26 cellular contexts compared by ENCODE assay signal in genomic region chr3:50204052-50204803, GRCh38. TPM values are rescaled to one million over a fixed set of nuclear protein-coding genes. Genes with fewer than 3 reads are reported as not detected.
DNase-seq lines count a peak whose midpoint lies in the region; ATAC-seq and TF ChIP-seq lines count a peak whose summit lies in the region.
"Had no signal": no experiment of that assay in that cellular context is flagged by ENCODE, and none has a peak within 500 bp of the region (broad histone marks: within the 10 kb centered on the region; RNA-seq: fewer than 3 reads in every experiment).

No MANE protein-coding gene starts in this region.

- intact Hi-C loops in Right ventricle myocardium inferior (cut with DNase I) (no loop called here), heart right ventricle (cut with DNase I) (no loop called here), spleen (cut with DNase I; ENCODE audit: low total_unique reads) (no loop called here), left colon (cut with DNase I, micrococcal nuclease) (no loop called here)

- peak overlapping the region; percentile 97 for H3K4me2 ChIP-seq in smooth muscle cell

- H3K4me3 ChIP-seq in heart right ventricle (peak overlapping the region in 5 of 10 donors; percentile 40 to 66 (median 59)), smooth muscle cell (no peak overlapping the region), spleen (peak overlapping the region in 1 of 8 donors; percentile 60)

- H4K20me1 ChIP-seq in smooth muscle cell (ENCODE audit: low read depth) = no peaks in the 10 kb centered on the region

- H3K4me1 Mint-ChIP-seq in brain = peaks cover 34% of the 10 kb centered on the region
- H3K4me1 Mint-ChIP-seq in naive B cell = peaks cover 0 to 4% (median 3%) of the 10 kb centered on the region in 3 donors

- TF ChIP-seq CTCF in heart right ventricle (IDR thresholded peaks at IDR 0.05) = no peak
- no peak for TF ChIP-seq CTCF in brain (conservative IDR thresholded peaks at IDR 0.05)
- TF ChIP-seq CTCF in smooth muscle cell (IDR thresholded peaks at IDR 0.05; ENCODE audit: borderline replicate concordance, insufficient read depth, poor library complexity, severe bottlenecking) = no peak
- TF ChIP-seq CTCF in spleen (IDR thresholded peaks at IDR 0.05 in 8 of 11, conservative IDR thresholded peaks at IDR 0.05 in 3 of 11) = no peak

- peaks cover 43% of the 10 kb centered on the region for H3K27me3 Mint-ChIP-seq in brain
- peaks cover 34 to 72% (median 57%) of the 10 kb centered on the region in 3 donors for H3K27me3 Mint-ChIP-seq in naive B cell

- H3K9ac ChIP-seq in smooth muscle cell (ENCODE audit: low read depth) = no peak overlapping the region

- no peaks in the 10 kb centered on the region for H3K9me3 ChIP-seq in heart right ventricle
- H3K9me3 ChIP-seq in smooth muscle cell (replicated peaks; ENCODE audit: low read depth) = no peaks in the 10 kb centered on the region
- H3K9me3 ChIP-seq in spleen = no peaks in the 10 kb centered on the region
- H3K9me3 ChIP-seq: ovary, stomach had no signal

- peaks cover 0 to 61% (median 44%) of the 10 kb centered on the region in 7 donors for H3K27me3 ChIP-seq in heart right ventricle
- peaks cover 13% of the 10 kb centered on the region for H3K27me3 ChIP-seq in smooth muscle cell (ENCODE audit: low read depth)
- H3K27me3 ChIP-seq in spleen (replicated peaks in 1 of 7) = peaks cover 0 to 91% (median 59%) of the 10 kb centered on the region in 7 donors
- H3K27me3 ChIP-seq: ovary had no signal

- H3K9me3 Mint-ChIP-seq in brain (no peaks in the 10 kb centered on the region), naive B cell (peaks cover 0 to 2% (median 0%) of the 10 kb centered on the region in 7 donors)
- H3K9me3 Mint-ChIP-seq: activated B cell treated with CpG ODN at 0.5 μM for 24 hours; activated CD8-positive, alpha-beta T cell treated with anti-CD3 and anti-CD28 coated beads for 36 hours; activated T-cell treated with anti-CD3 and anti-CD28 coated beads, Interleukin-2, amount 50 U/mL, for 24 hours had no signal

- peak overlapping the region in 4 of 10 donors; percentile 77 to 85 (median 84) for H3K27ac ChIP-seq in heart right ventricle
- H3K27ac ChIP-seq in smooth muscle cell (ENCODE audit: low read depth) = no peak overlapping the region
- H3K27ac ChIP-seq in spleen = no peak overlapping the region

- 75 to 78% methylated on average over 10 of the region's 10 CpGs for WGBS in heart right ventricle, 2 donors
- WGBS in smooth muscle cell (ENCODE audit: low lambda C conversion rate) = 78% methylated on average over 10 of the region's 10 CpGs
- WGBS in spleen, 5 donors = 56 to 74% (median 67%) methylated on average over 10 of the region's 10 CpGs

- H3K4me1 ChIP-seq in heart right ventricle (peaks cover 0 to 29% (median 19%) of the 10 kb centered on the region in 9 donors), smooth muscle cell (ENCODE audit: low read depth) (peaks cover 19% of the 10 kb centered on the region), spleen (peaks cover 11 to 22% (median 16%) of the 10 kb centered on the region in 6 donors)

- no peaks in the 10 kb centered on the region for H3F3A ChIP-seq in smooth muscle cell (ENCODE audit: low read depth)

- TF ChIP-seq POLR2A in spleen (IDR thresholded peaks at IDR 0.05) = no peak

- no peaks in the 10 kb centered on the region for H3K36me3 ChIP-seq in heart right ventricle
- no peaks in the 10 kb centered on the region for H3K36me3 ChIP-seq in smooth muscle cell (ENCODE audit: low read depth)
- no peaks in the 10 kb centered on the region for H3K36me3 ChIP-seq in spleen
- H3K36me3 ChIP-seq: ovary, stomach had no signal

- H3K27ac Mint-ChIP-seq in brain (peak overlapping the region in 1 of 5 experiments; percentile 21), naive B cell (peak overlapping the region in 1 of 6 donors; percentile 54)
- H3K27ac Mint-ChIP-seq: activated B cell treated with CpG ODN at 0.5 μM for 24 hours; activated CD8-positive, alpha-beta T cell treated with anti-CD3 and anti-CD28 coated beads for 36 hours; activated T-cell treated with anti-CD3 and anti-CD28 coated beads, Interleukin-2, amount 50 U/mL, for 24 hours had no signal

- H2AFZ ChIP-seq in smooth muscle cell (ENCODE audit: low read depth) = no peak overlapping the region

- no peaks in the 10 kb centered on the region for H3K79me2 ChIP-seq in smooth muscle cell (ENCODE audit: low read depth)

- DNase-seq in Right ventricle myocardium inferior (ENCODE audit: missing footprints) = peak; percentile 28
- DNase-seq in heart right ventricle = no peak
- no peak for DNase-seq in naive B cell
- DNase-seq in smooth muscle cell (lab: John Stamatoyannopoulos, UW; ENCODE audit: unreplicated experiment) = no peak
- DNase-seq in spleen = no peak
- DNase-seq in NK-92 treated with Interleukin-12 subunit alpha and Interleukin-12 subunit beta, amount 100 ng/mL, for 24 hours (lab: John Stamatoyannopoulos, UW) = no peak
- DNase-seq in left colon = no peak
- DNase-seq: Karpas-422, kidney, NCI-H1092, NCI-H2081 treated with DMSO at 0.1 percent for 48 hours, NCI-H510A, OCI-M1, SIG-M5, T-helper 2 cell had no signal

- H3K36me3 Mint-ChIP-seq in brain (no peaks in the 10 kb centered on the region), naive B cell (peaks cover 0 to 9% of the 10 kb centered on the region in 2 donors)

- no peak for ATAC-seq in Right ventricle myocardium inferior
- no peak for ATAC-seq in heart right ventricle
- no peak for ATAC-seq in naive B cell (ENCODE audit: low read depth in 2 of 2)
- no peak for ATAC-seq in left colon

- peak overlapping the region in 4 of 5 experiments; percentile 45 to 77 (median 74) for H3K4me3 Mint-ChIP-seq in brain
- H3K4me3 Mint-ChIP-seq in naive B cell = peak overlapping the region in 5 of 8 donors; percentile 47 to 73 (median 51)
- H3K4me3 Mint-ChIP-seq: activated CD8-positive, alpha-beta T cell treated with anti-CD3 and anti-CD28 coated beads for 36 hours had no signal

RNA-seq across cellular contexts. Expression of gene SLC38A3, which starts 0.8 kb away (rescaled TPM):
- total RNA-seq in Right ventricle myocardium inferior = 10.3 TPM
- total RNA-seq in heart right ventricle = 10 to 100 TPM in 7 of 10 donors, 1 to 10 TPM in 3; 6.2 to 16.4 (median 11.2) TPM
- 10 to 100 TPM in 1 of 2 donors, 1 to 10 TPM in 1; 1.4 to 11.8 TPM for polyA plus RNA-seq in heart right ventricle
- 18.3 TPM for polyA plus RNA-seq in brain (ENCODE audit: insufficient read depth, low read depth, low replicate concordance)
- not detected for polyA plus RNA-seq in naive B cell (ENCODE audit: low read depth in 6 of 6)
- 0.58 and 3.9 TPM in 2 replicates for total RNA-seq in smooth muscle cell
- 3.5 and 4.2 TPM in 2 replicates for polyA plus RNA-seq in smooth muscle cell
- total RNA-seq in spleen = not detected
- under 1 TPM in 2 of 3 donors, not detected in 1; 0.02 to 0.07 TPM for polyA plus RNA-seq in spleen
- not detected for total RNA-seq in left colon
- total RNA-seq: activated B cell treated with CpG ODN at 0.5 μM for 24 hours, HT-29 had no signal

RNA-seq across cellular contexts. Expression of gene GNAT1, which starts 12.8 kb away (rescaled TPM):
- total RNA-seq in Right ventricle myocardium inferior = not detected
- not detected for total RNA-seq in heart right ventricle
- not detected for polyA plus RNA-seq in heart right ventricle
- 0.59 TPM for polyA plus RNA-seq in brain (ENCODE audit: insufficient read depth, low read depth, low replicate concordance)
- not detected for polyA plus RNA-seq in naive B cell (ENCODE audit: low read depth in 6 of 6)
- not detected in 2 replicates for total RNA-seq in smooth muscle cell
- 0.24 TPM in 1 of 2 replicates, not detected in the other for polyA plus RNA-seq in smooth muscle cell
- under 1 TPM in 2 of 7 donors, not detected in 5; 0.18 to 0.44 TPM for total RNA-seq in spleen
- under 1 TPM in 1 of 3 donors, not detected in 2; 0.05 TPM for polyA plus RNA-seq in spleen
- not detected for total RNA-seq in left colon
- total RNA-seq: activated B cell treated with CpG ODN at 0.5 μM for 24 hours, cerebellum, kidney, mesenteric fat pad, ovary, stomach, ureter had no signal
- polyA plus RNA-seq: BJ, ovary, stomach had no signal

RNA-seq across cellular contexts. Expression of gene GNAI2, which starts 31.8 kb away (rescaled TPM):
- total RNA-seq in Right ventricle myocardium inferior (153 TPM), heart right ventricle (100 to 1,000 TPM; 112 to 270 (median 146) TPM), smooth muscle cell (209 and 230 TPM in 2 replicates), spleen (100 to 1,000 TPM; 276 to 466 (median 385) TPM), left colon (10 to 100 TPM; 46.1 to 81.3 TPM)
- polyA plus RNA-seq in heart right ventricle (100 to 1,000 TPM; 107 to 171 TPM), brain (ENCODE audit: insufficient read depth, low read depth, low replicate concordance) (348 TPM), naive B cell (ENCODE audit: low read depth in 6 of 6) (100 to 1,000 TPM; 472 to 669 (median 550) TPM), smooth muscle cell (454 and 466 TPM in 2 replicates), spleen (100 to 1,000 TPM; 147 to 232 (median 170) TPM)

RNA-seq across cellular contexts. Expression of gene SEMA3F, which starts 49.1 kb away (rescaled TPM):
- 12.3 TPM for total RNA-seq in Right ventricle myocardium inferior
- total RNA-seq in heart right ventricle = 10 to 100 TPM in 5 of 10 donors, 1 to 10 TPM in 5; 5.1 to 37.2 (median 10.2) TPM
- 10 to 100 TPM; 15.1 to 21.3 TPM for polyA plus RNA-seq in heart right ventricle
- 15.3 TPM for polyA plus RNA-seq in brain (ENCODE audit: insufficient read depth, low read depth, low replicate concordance)
- not detected for polyA plus RNA-seq in naive B cell (ENCODE audit: low read depth in 6 of 6)
- total RNA-seq in smooth muscle cell = 16.9 and 25.0 TPM in 2 replicates
- polyA plus RNA-seq in smooth muscle cell = 9.2 and 17.8 TPM in 2 replicates
- total RNA-seq in spleen = 100 to 1,000 TPM in 3 of 7 donors, 10 to 100 TPM in 4; 56.1 to 205 (median 98.8) TPM
- 10 to 100 TPM; 16.9 to 34.2 (median 31.7) TPM for polyA plus RNA-seq in spleen
- 10 to 100 TPM; 11.5 to 12.1 TPM for total RNA-seq in left colon
- total RNA-seq: activated B cell treated with CpG ODN at 0.5 μM for 24 hours had no signal
